Comparison of ENCODE assay signal across 8 cellular contexts in genomic region chr4:167234388-167234881, GRCh38. TPM values are rescaled to one million over a fixed set of nuclear protein-coding genes. Genes with fewer than 3 reads are reported as not detected.
DNase-seq lines count a peak whose midpoint lies in the region; ATAC-seq and TF ChIP-seq lines count a peak whose summit lies in the region.

SPOCK3 (minus strand) TSS chr4:167234494.

- no peak for TF ChIP-seq POLR2A in IMR-90 (IDR thresholded peaks at IDR 0.05; ENCODE audit: low read depth, low read length)

- H3K18ac ChIP-seq in IMR-90 (ENCODE audit: low read depth, low read length) = no peak within 1 kb of the TSS

- H3K4me3 ChIP-seq in IMR-90 (ENCODE audit: insufficient read depth, low read depth, low read length) = peak within 1 kb of the TSS; percentile 37

- H3K27ac Mint-ChIP-seq in activated naive CD4-positive, alpha-beta T cell treated with anti-CD3 and anti-CD28 coated beads, Interleukin-2, amount 10 ng/mL, durations not matched to agents 7 days and 5 days = no peak within 1 kb of the TSS
- no peak within 1 kb of the TSS for H3K27ac Mint-ChIP-seq in activated CD8-positive, alpha-beta T cell treated with anti-CD3 and anti-CD28 coated beads, Interleukin-2, amount 10 ng/mL, durations not matched to agents 7 days and 5 days

- H4K91ac ChIP-seq in IMR-90 (ENCODE audit: insufficient read depth, low read depth, low read length) = no peak within 1 kb of the TSS

- H3K27me3 Mint-ChIP-seq in activated naive CD4-positive, alpha-beta T cell treated with anti-CD3 and anti-CD28 coated beads, Interleukin-2, amount 10 ng/mL, durations not matched to agents 7 days and 5 days = peaks cover 31% of the 10 kb centered on the region
- peaks cover 19% of the 10 kb centered on the region for H3K27me3 Mint-ChIP-seq in activated CD8-positive, alpha-beta T cell treated with anti-CD3 and anti-CD28 coated beads, Interleukin-2, amount 10 ng/mL, durations not matched to agents 7 days and 5 days (ENCODE audit: low read depth)

- no TSS peak for BruUV-seq in IMR-90 (replicated peaks; lab: Mats Ljungman, UMichigan)

- H3K4ac ChIP-seq in IMR-90 (ENCODE audit: low read depth, low read length) = no peak within 1 kb of the TSS

- peak within 1 kb of the TSS; percentile 72 for H2AFZ ChIP-seq in IMR-90 (replicated peaks; ENCODE audit: low read length, poor library complexity)

- H3K14ac ChIP-seq in IMR-90 (replicated peaks; ENCODE audit: low read depth, low read length) = no peak within 1 kb of the TSS

- H3K9me3 Mint-ChIP-seq in activated naive CD4-positive, alpha-beta T cell treated with anti-CD3 and anti-CD28 coated beads, Interleukin-2, amount 10 ng/mL, durations not matched to agents 7 days and 5 days = no peaks in the 10 kb centered on the region
- no peaks in the 10 kb centered on the region for H3K9me3 Mint-ChIP-seq in activated CD8-positive, alpha-beta T cell treated with anti-CD3 and anti-CD28 coated beads, Interleukin-2, amount 10 ng/mL, durations not matched to agents 7 days and 5 days (ENCODE audit: insufficient read depth)

- peak within 1 kb of the TSS; percentile 78 for H3K4me2 ChIP-seq in IMR-90 (ENCODE audit: low read depth, low read length)

- peaks cover 7% of the 10 kb centered on the region for H3K4me1 Mint-ChIP-seq in activated naive CD4-positive, alpha-beta T cell treated with anti-CD3 and anti-CD28 coated beads, Interleukin-2, amount 10 ng/mL, durations not matched to agents 7 days and 5 days
- H3K4me1 Mint-ChIP-seq in activated CD8-positive, alpha-beta T cell treated with anti-CD3 and anti-CD28 coated beads, Interleukin-2, amount 10 ng/mL, durations not matched to agents 7 days and 5 days (ENCODE audit: low read depth) = peaks cover 7% of the 10 kb centered on the region

- in situ Hi-C loops in IMR-90 (cut with MboI; ENCODE audit: low sequenced_read_pairs) = no loop called here

- H2BK5ac ChIP-seq in IMR-90 (ENCODE audit: low read depth, low read length, poor library complexity, severe bottlenecking) = no peak within 1 kb of the TSS

- peak within 1 kb of the TSS; percentile 57 for H2AK9ac ChIP-seq in IMR-90 (replicated peaks; ENCODE audit: low read depth, low read length, poor library complexity)

- no peak within 1 kb of the TSS for H4K5ac ChIP-seq in IMR-90 (ENCODE audit: low read depth, low read length)

- POLR2A ChIA-PET in IMR-90 (lab: Charles Lee; ENCODE audit: unreplicated experiment) = no interaction called here
- POLR2A ChIA-PET in activated CD8-positive, alpha-beta T cell treated with anti-CD3 and anti-CD28 coated beads, Interleukin-2, amount 10 ng/mL, durations not matched to agents 7 days and 5 days (lab: Charles Lee) = no interaction called here

- TF ChIP-seq RAD21 in IMR-90 (IDR thresholded peaks at IDR 0.05; ENCODE audit: low read length) = no peak

- no peaks in the 10 kb centered on the region for H3K36me3 Mint-ChIP-seq in activated naive CD4-positive, alpha-beta T cell treated with anti-CD3 and anti-CD28 coated beads, Interleukin-2, amount 10 ng/mL, durations not matched to agents 7 days and 5 days
- H3K36me3 Mint-ChIP-seq in activated CD8-positive, alpha-beta T cell treated with anti-CD3 and anti-CD28 coated beads, Interleukin-2, amount 10 ng/mL, durations not matched to agents 7 days and 5 days (ENCODE audit: low read depth) = no peaks in the 10 kb centered on the region

- H2BK120ac ChIP-seq in IMR-90 (ENCODE audit: low read depth, low read length) = no peak within 1 kb of the TSS

- intact Hi-C loops in IMR-90 (cut with micrococcal nuclease) = no loop called here
- intact Hi-C loops in Right ventricle myocardium superior (cut with DNase I) = no loop called here

- H3K27me3 ChIP-seq in IMR-90 (ENCODE audit: control insufficient read depth, insufficient read depth, low read length) = peaks cover 7% of the 10 kb centered on the region; the same call in 1 of the 2 replicates

- no peak within 1 kb of the TSS for H2AK5ac ChIP-seq in IMR-90 (ENCODE audit: low read depth, low read length)

- peak within 1 kb of the TSS; percentile 41 for H3K4me3 Mint-ChIP-seq in activated naive CD4-positive, alpha-beta T cell treated with anti-CD3 and anti-CD28 coated beads, Interleukin-2, amount 10 ng/mL, durations not matched to agents 7 days and 5 days
- H3K4me3 Mint-ChIP-seq in activated CD8-positive, alpha-beta T cell treated with anti-CD3 and anti-CD28 coated beads, Interleukin-2, amount 10 ng/mL, durations not matched to agents 7 days and 5 days = peak within 1 kb of the TSS; percentile 56

- H3K9ac ChIP-seq in IMR-90 (ENCODE audit: low read depth, low read length) = no peak within 1 kb of the TSS

- CTCF ChIA-PET in activated naive CD4-positive, alpha-beta T cell treated with anti-CD3 and anti-CD28 coated beads, Interleukin-2, amount 10 ng/mL, durations not matched to agents 7 days and 5 days (lab: Charles Lee) = no interaction called here
- CTCF ChIA-PET in IMR-90 (lab: Yijun Ruan, JAX) = no interaction called here
- CTCF ChIA-PET in activated CD8-positive, alpha-beta T cell treated with anti-CD3 and anti-CD28 coated beads, Interleukin-2, amount 10 ng/mL, durations not matched to agents 7 days and 5 days (lab: Charles Lee) = no interaction called here

- no peaks in the 10 kb centered on the region for H3K79me1 ChIP-seq in IMR-90 (ENCODE audit: low read depth in 1 of 2, low read length in 2 of 2)

- H3K4me1 ChIP-seq in IMR-90 (ENCODE audit: control insufficient read depth, insufficient read depth, low read length) = no peaks in the 10 kb centered on the region

- H2BK15ac ChIP-seq in IMR-90 (ENCODE audit: low read depth, low read length) = no peak within 1 kb of the TSS

- no peaks in the 10 kb centered on the region for H3K36me3 ChIP-seq in IMR-90 (ENCODE audit: control insufficient read depth, insufficient read depth, low read length)

- H3K23ac ChIP-seq in IMR-90 (ENCODE audit: low read depth, low read length) = no peak within 1 kb of the TSS

- 2% methylated on average over 12 of the region's 29 CpGs; no CpG with 5 or more reads in 1 of the 2 experiments for WGBS in IMR-90 (ENCODE audit: extremely low coverage in 2 of 2, insufficient read length in 1 of 2), 2 experiments

- H3K27ac ChIP-seq in IMR-90 (ENCODE audit: insufficient read depth, low read length) = no peak within 1 kb of the TSS

- no peak for TF ChIP-seq CTCF in IMR-90 (conservative IDR thresholded peaks at IDR 0.05; ENCODE audit: low read depth, low read length)

- peak; percentile 20 for DNase-seq in activated naive CD4-positive, alpha-beta T cell treated with anti-CD3 and anti-CD28 coated beads, Interleukin-2, amount 10 ng/mL, durations not matched to agents 7 days and 5 days
- no peak for DNase-seq in activated naive CD4-positive, alpha-beta T cell (lab: John Stamatoyannopoulos, UW)
- DNase-seq in IMR-90 (no peak), Right ventricle myocardium superior (peak; percentile 44), nucleus accumbens (lab: John Stamatoyannopoulos, UW) (peak in 55 of 56 donors; percentile 7 to 89 (median 76))
- DNase-seq in activated CD8-positive, alpha-beta T cell treated with anti-CD3 and anti-CD28 coated beads, Interleukin-2, amount 10 ng/mL, durations not matched to agents 7 days and 5 days = peak; percentile 27
- no peak for DNase-seq in effector CD8-positive, alpha-beta T cell (lab: John Stamatoyannopoulos, UW)

- no peak within 1 kb of the TSS for H2BK20ac ChIP-seq in IMR-90 (ENCODE audit: low read depth, low read length)

- H3K9me1 ChIP-seq in IMR-90 (ENCODE audit: insufficient read depth, low read length) = no peaks in the 10 kb centered on the region

- dilution Hi-C loops in IMR-90 (cut with HindIII; ENCODE audit: low sequenced_read_pairs, unreplicated experiment) = no loop called here

- no peak within 1 kb of the TSS for H3K56ac ChIP-seq in IMR-90 (ENCODE audit: extremely low read depth, insufficient read depth, low read length)

- no peaks in the 10 kb centered on the region for H4K20me1 ChIP-seq in IMR-90 (ENCODE audit: insufficient read depth, low read length)

- no peak within 1 kb of the TSS for H4K8ac ChIP-seq in IMR-90 (ENCODE audit: low read depth in 2 of 2, low read length in 2 of 2)

- peak; percentile 56; the same call in 1 of the 2 replicates for ATAC-seq in IMR-90 (ENCODE audit: low read depth)
- peak; percentile 73 for ATAC-seq in activated CD8-positive, alpha-beta T cell treated with anti-CD3 and anti-CD28 coated beads, Interleukin-2, amount 10 ng/mL, durations not matched to agents 7 days and 5 days
- ATAC-seq in Right ventricle myocardium superior (ENCODE audit: poor library complexity) = peak; percentile 88
- no peak for ATAC-seq in HG03565 (IDR thresholded peaks at IDR 0.05; ENCODE audit: unreplicated experiment)

- no peaks in the 10 kb centered on the region for H3K9me3 ChIP-seq in IMR-90 (ENCODE audit: control insufficient read depth, insufficient read depth, low read length)

TF ChIP-seq in IMR-90, 13 proteins besides CTCF, POLR2A, EP300 and RAD21 (continues in another document):
- TF ChIP-seq, protein P1, sequence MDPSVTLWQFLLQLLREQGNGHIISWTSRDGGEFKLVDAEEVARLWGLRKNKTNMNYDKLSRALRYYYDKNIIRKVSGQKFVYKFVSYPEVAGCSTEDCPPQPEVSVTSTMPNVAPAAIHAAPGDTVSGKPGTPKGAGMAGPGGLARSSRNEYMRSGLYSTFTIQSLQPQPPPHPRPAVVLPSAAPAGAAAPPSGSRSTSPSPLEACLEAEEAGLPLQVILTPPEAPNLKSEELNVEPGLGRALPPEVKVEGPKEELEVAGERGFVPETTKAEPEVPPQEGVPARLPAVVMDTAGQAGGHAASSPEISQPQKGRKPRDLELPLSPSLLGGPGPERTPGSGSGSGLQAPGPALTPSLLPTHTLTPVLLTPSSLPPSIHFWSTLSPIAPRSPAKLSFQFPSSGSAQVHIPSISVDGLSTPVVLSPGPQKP (IDR thresholded peaks at IDR 0.05; ENCODE audit: borderline replicate concordance, low read depth, low read length) = no peak
- TF ChIP-seq MXI1 (IDR thresholded peaks at IDR 0.05; ENCODE audit: borderline replicate concordance, low read depth, low read length) = no peak
- no peak for TF ChIP-seq RCOR1 (IDR thresholded peaks at IDR 0.05; ENCODE audit: insufficient replicate concordance, low read length)
- TF ChIP-seq, protein P2, sequence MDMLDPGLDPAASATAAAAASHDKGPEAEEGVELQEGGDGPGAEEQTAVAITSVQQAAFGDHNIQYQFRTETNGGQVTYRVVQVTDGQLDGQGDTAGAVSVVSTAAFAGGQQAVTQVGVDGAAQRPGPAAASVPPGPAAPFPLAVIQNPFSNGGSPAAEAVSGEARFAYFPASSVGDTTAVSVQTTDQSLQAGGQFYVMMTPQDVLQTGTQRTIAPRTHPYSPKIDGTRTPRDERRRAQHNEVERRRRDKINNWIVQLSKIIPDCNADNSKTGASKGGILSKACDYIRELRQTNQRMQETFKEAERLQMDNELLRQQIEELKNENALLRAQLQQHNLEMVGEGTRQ (IDR thresholded peaks at IDR 0.05; ENCODE audit: low read depth, low read length) = no peak
- no peak for TF ChIP-seq SMC3 (IDR thresholded peaks at IDR 0.05; ENCODE audit: low read depth, low read length)

RNA-seq across cellular contexts. Expression of gene SPOCK3, which starts in this region (rescaled TPM):
- not detected in 2 replicates for total RNA-seq in IMR-90 (2012; rRNA removed)
- polyA plus RNA-seq in IMR-90 (2012; rRNA removed) = 0.11 TPM in 1 of 2 replicates, not detected in the other
- not detected in 2 replicates for polyA plus RNA-seq in IMR-90 (2012; cell fraction: cytosol; rRNA removed)
- not detected in 2 replicates for polyA plus RNA-seq in IMR-90 (2012; cell fraction: nucleus; rRNA removed; ENCODE audit: low replicate concordance)
- total RNA-seq in activated CD8-positive, alpha-beta T cell treated with anti-CD3 and anti-CD28 coated beads, Interleukin-2, amount 10 ng/mL, durations not matched to agents 7 days and 5 days = not detected
- not detected for total RNA-seq in Right ventricle myocardium superior

Comparison
In these comparisons a context has a peak if more than half of its experiments do, and no peak if none do; other contexts are left out.
1. DNase-seq: peak in activated naive CD4-positive, alpha-beta T cell treated with anti-CD3 and anti-CD28 coated beads, Interleukin-2, amount 10 ng/mL, durations not matched to agents 7 days and 5 days (single experiment) and nucleus accumbens (55 of 56); none in activated naive CD4-positive, alpha-beta T cell (0 of 4), IMR-90 (single experiment) and effector CD8-positive, alpha-beta T cell (single experiment).
2. Peak in ATAC-seq, H3K4me3 ChIP-seq and H3K4me2 ChIP-seq in IMR-90; RNA of the gene not detected or under 1 TPM.
3. Peak in DNase-seq and ATAC-seq in activated CD8-positive, alpha-beta T cell treated with anti-CD3 and anti-CD28 coated beads, Interleukin-2, amount 10 ng/mL, durations not matched to agents 7 days and 5 days; RNA of the gene not detected or under 1 TPM.
4. Peak in DNase-seq and ATAC-seq in Right ventricle myocardium superior; RNA of the gene not detected or under 1 TPM.